Comparison of ENCODE assay signal across 1 cellular context in the genomic region with DNA sequence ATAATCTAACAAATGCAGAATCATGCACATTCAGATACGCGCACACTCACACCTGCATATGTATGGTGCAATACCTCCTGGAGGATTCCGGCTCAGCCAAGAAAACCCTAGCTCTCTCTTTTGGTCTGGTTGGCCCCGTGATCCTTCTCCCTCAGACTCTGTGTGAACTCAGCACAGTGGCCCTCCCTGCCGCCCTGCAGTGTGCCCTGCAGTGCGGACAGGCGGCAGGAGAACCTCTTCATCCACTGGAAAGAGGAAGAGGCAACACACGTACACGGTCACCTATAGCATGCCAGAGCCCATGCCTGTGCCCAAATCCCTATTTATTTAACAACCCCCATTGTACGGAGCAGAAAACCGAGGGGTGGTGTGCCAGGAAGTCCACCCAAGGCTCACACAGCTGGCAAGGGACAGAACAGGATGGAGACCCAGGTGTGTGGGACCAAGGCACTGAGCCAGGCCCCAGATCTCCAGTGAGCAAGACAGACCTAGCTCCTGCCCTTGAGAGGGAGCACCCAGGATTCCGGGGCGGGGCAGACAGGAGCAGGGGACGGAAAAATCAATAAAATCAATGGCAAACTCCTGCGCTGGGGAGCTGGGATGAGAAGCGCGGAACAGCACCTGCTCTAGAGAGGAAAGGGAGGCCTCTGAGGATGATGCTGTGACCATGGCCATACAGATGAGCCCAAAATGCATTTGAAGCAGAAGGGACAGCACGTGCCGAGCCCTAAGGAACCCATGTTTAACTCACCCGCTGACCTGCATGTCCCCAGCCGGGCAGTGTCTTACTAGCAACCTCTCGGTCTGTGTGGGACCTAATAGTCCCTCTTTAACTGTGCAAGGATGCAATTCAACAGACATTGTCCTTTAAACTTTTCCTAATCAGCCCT.
A peak's percentile ranks its signal among the peaks of the same experiment; 100 is the strongest.
TF ChIP-seq lines count a peak whose summit lies in the region.

No MANE protein-coding gene starts in this region.

TF ChIP-seq in HepG2, 621 proteins besides CTCF, POLR2A, EP300 and RAD21 (continued from another document and continues in another):
- TF ChIP-seq ZNF333 (CRISPR knock-in tag; IDR thresholded peaks at IDR 0.05; ENCODE audit: borderline replicate concordance) (0 out of 2 replicates have a peak, but pooled peaks have one; percentile 44), FOXK1 (CRISPR knock-in tag; IDR thresholded peaks at IDR 0.05; ENCODE audit: borderline replicate concordance, low read depth) (no peak; the same call in 1 of the 2 replicates), TOPORS (CRISPR knock-in tag; IDR thresholded peaks at IDR 0.05) (peak; percentile 93), ZSCAN20 (CRISPR knock-in tag; IDR thresholded peaks at IDR 0.05; ENCODE audit: borderline replicate concordance) (no peak), ZNF329 (CRISPR knock-in tag; IDR thresholded peaks at IDR 0.05; ENCODE audit: low read depth) (0 out of 2 replicates have a peak, but pooled peaks have one; percentile 49), ZNF639 (CRISPR knock-in tag; conservative IDR thresholded peaks at IDR 0.05) (0 out of 2 replicates have a peak, but pooled peaks have one; percentile 61), NR0B2 (CRISPR knock-in tag; IDR thresholded peaks at IDR 0.05) (no peak; the same call in 1 of the 2 replicates), THAP11 (CRISPR knock-in tag; IDR thresholded peaks at IDR 0.05) (peak; percentile 29; the same call in 1 of the 2 replicates), ZNF446 (CRISPR knock-in tag; IDR thresholded peaks at IDR 0.05) (peak; percentile 85), NCOA2 (CRISPR knock-in tag; IDR thresholded peaks at IDR 0.05) (peak; percentile 70), PATZ1 (CRISPR knock-in tag; IDR thresholded peaks at IDR 0.05) (peak; percentile 82), TCF7L2 (IDR thresholded peaks at IDR 0.05; ENCODE audit: low read depth, low read length) (no peak), XRCC5 (optimal IDR thresholded peaks at IDR 0.05; ENCODE audit: low read length) (peak; percentile 12), ZNF275 (CRISPR knock-in tag; IDR thresholded peaks at IDR 0.05; ENCODE audit: borderline replicate concordance) (no peak; the same call in 1 of the 2 replicates), PPARG (CRISPR knock-in tag; conservative IDR thresholded peaks at IDR 0.05) (no peak; the same call in 1 of the 2 replicates), ZNF318 (CRISPR knock-in tag; IDR thresholded peaks at IDR 0.05) (0 out of 2 replicates have a peak, but pooled peaks have one; percentile 21), ZBTB44 (CRISPR knock-in tag; IDR thresholded peaks at IDR 0.05) (no peak), TFDP1 (CRISPR knock-in tag; IDR thresholded peaks at IDR 0.05; ENCODE audit: borderline replicate concordance) (no peak), ZSCAN30 (CRISPR knock-in tag; IDR thresholded peaks at IDR 0.05) (no peak), SAP130 (CRISPR knock-in tag; IDR thresholded peaks at IDR 0.05; ENCODE audit: low read depth) (no peak; the same call in 1 of the 2 replicates), ZIK1 (CRISPR knock-in tag; IDR thresholded peaks at IDR 0.05; ENCODE audit: borderline replicate concordance, low read depth) (no peak), ZNF383 (CRISPR knock-in tag; IDR thresholded peaks at IDR 0.05; ENCODE audit: borderline replicate concordance) (no peak), SMC3 (IDR thresholded peaks at IDR 0.05; ENCODE audit: low read length) (peak; percentile 24; the same call in 1 of the 2 replicates), LRRFIP1 (CRISPR knock-in tag; conservative IDR thresholded peaks at IDR 0.05) (no peak), ZNF740 (CRISPR knock-in tag; IDR thresholded peaks at IDR 0.05) (no peak)
- TF ChIP-seq, protein P1, sequence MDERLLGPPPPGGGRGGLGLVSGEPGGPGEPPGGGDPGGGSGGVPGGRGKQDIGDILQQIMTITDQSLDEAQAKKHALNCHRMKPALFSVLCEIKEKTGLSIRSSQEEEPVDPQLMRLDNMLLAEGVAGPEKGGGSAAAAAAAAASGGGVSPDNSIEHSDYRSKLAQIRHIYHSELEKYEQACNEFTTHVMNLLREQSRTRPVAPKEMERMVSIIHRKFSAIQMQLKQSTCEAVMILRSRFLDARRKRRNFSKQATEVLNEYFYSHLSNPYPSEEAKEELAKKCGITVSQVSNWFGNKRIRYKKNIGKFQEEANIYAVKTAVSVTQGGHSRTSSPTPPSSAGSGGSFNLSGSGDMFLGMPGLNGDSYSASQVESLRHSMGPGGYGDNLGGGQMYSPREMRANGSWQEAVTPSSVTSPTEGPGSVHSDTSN (CRISPR knock-in tag; IDR thresholded peaks at IDR 0.05), result 0 out of 2 replicates have a peak, but pooled peaks have one; percentile 5
- TF ChIP-seq, protein P2, sequence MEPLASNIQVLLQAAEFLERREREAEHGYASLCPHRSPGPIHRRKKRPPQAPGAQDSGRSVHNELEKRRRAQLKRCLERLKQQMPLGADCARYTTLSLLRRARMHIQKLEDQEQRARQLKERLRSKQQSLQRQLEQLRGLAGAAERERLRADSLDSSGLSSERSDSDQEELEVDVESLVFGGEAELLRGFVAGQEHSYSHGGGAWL (CRISPR knock-in tag; IDR thresholded peaks at IDR 0.05), result no peak
